In the genomic region with DNA sequence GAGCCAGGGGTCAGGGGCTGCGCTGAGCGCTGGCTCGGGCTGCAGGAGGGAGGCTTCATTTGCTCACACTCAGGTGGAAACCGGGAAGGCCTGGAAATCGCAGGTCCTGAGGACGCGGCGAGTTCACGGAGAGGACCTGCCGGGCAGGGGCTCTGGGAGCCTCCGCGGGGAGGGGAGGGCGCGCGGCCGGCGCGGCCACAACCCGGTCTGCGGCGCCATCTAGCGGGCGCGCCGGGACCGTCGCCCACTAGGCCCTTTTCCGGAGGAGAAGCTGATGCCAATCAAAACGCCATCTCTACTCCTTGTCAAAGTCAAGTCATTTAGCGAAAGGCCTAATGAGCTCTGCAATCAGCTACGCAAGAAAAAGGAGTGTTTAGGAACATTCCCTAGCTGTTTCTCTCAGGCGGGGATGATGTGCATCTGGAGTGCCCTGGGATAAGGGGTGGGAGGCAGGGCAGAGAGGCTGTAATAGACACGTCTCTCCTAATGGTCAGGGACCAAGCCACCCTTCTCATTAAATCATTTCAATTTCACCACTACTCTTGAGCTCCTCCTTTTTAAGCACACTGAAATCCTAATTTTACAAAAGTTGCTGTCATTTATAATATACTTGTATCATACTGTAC, we compare ENCODE assay signal across 7 cellular contexts.
DNase-seq lines count a peak whose midpoint lies in the region; ATAC-seq and TF ChIP-seq lines count a peak whose summit lies in the region.

No MANE protein-coding gene starts in this region.

- H3K9me3 ChIP-seq in fibroblast of lung (ENCODE audit: control insufficient read depth, insufficient read depth, low read depth, low read length) (no peaks in the 10 kb centered on the region), neural cell (ENCODE audit: low read length) (no peaks in the 10 kb centered on the region), vagina (no peaks in the 10 kb centered on the region)

- H3K79me2 ChIP-seq in fibroblast of lung (ENCODE audit: control insufficient read depth, insufficient read depth, low read length) (no peaks in the 10 kb centered on the region), neural cell (replicated peaks; ENCODE audit: insufficient read depth, low read length) (no peaks in the 10 kb centered on the region)

- no peak for TF ChIP-seq POLR2A in vagina (IDR thresholded peaks at IDR 0.05)

- no peak overlapping the region for H3K4me3 Mint-ChIP-seq in activated CD8-positive, alpha-beta T cell treated with anti-CD3 and anti-CD28 coated beads for 36 hours

- peak overlapping the region; percentile 79 for H3K4me2 ChIP-seq in fibroblast of lung (ENCODE audit: extremely low read depth, insufficient read depth, low read length)
- peak overlapping the region; percentile 18 for H3K4me2 ChIP-seq in neural cell (ENCODE audit: low read length)

- intact Hi-C loops in activated CD8-positive, alpha-beta T cell treated with anti-CD3 and anti-CD28 coated beads for 36 hours (cut with micrococcal nuclease), result loop anchor here (5.0 kb wide), 1 partner anchor 274 kb away; no protein-coding TSS in a partner anchor
- intact Hi-C loops in vagina (cut with DNase I), result no loop called here

- peak; percentile 62 for ATAC-seq in activated CD8-positive, alpha-beta T cell treated with anti-CD3 and anti-CD28 coated beads for 36 hours

- H3K9ac ChIP-seq in fibroblast of lung (ENCODE audit: insufficient read depth, low read length), result no peak overlapping the region
- H3K9ac ChIP-seq in neural cell (ENCODE audit: low read length), result peak overlapping the region; percentile 39

- H3K9me2 ChIP-seq in neural cell (ENCODE audit: insufficient read depth, low read length), result no peaks in the 10 kb centered on the region

- H2AFZ ChIP-seq in fibroblast of lung (ENCODE audit: low read length), result peak overlapping the region; percentile 60
- no peak overlapping the region for H2AFZ ChIP-seq in neural cell (ENCODE audit: low read depth, low read length)

- CTCF ChIA-PET in activated CD8-positive, alpha-beta T cell treated with anti-CD3 and anti-CD28 coated beads for 36 hours (lab: Charles Lee), result interaction anchor here (0.6 to 1.7 kb wide), 18 partner anchors 9 to 280 kb away, joined by 3 to 13 read pairs (median 3); no protein-coding TSS in a partner anchor

- peak; percentile 59 for DNase-seq in GM10266 (ENCODE audit: extremely low spot score)
- peak; percentile 33 for DNase-seq in HCEC 1CT
- DNase-seq in NCI-H2029 (lab: John Stamatoyannopoulos, UW), result peak; percentile 70
- DNase-seq in activated CD8-positive, alpha-beta T cell treated with anti-CD3 and anti-CD28 coated beads for 36 hours, result peak; percentile 38
- DNase-seq in fibroblast of lung (ENCODE audit: low read depth in 2 of 2), result peak in 1 of 2 donors; percentile 34
- DNase-seq in vagina (ENCODE audit: extremely low spot score in 2 of 2), result no peak

- no peaks in the 10 kb centered on the region for H3K9me3 Mint-ChIP-seq in activated CD8-positive, alpha-beta T cell treated with anti-CD3 and anti-CD28 coated beads for 36 hours

- H3F3A ChIP-seq in neural cell (ENCODE audit: insufficient read depth, low read length, poor library complexity, severe bottlenecking), result no peaks in the 10 kb centered on the region

- POLR2A ChIA-PET in activated CD8-positive, alpha-beta T cell treated with anti-CD3 and anti-CD28 coated beads for 36 hours (lab: Charles Lee), result no interaction called here

- TF ChIP-seq RAD21 in neural cell (conservative IDR thresholded peaks at IDR 0.05), result peak; percentile 98

- TF ChIP-seq CTCF in GM10266 (IDR thresholded peaks at IDR 0.05; ENCODE audit: control insufficient read depth, insufficient read depth, low read depth, missing control alignments) (peak; percentile 76), fibroblast of lung (conservative IDR thresholded peaks at IDR 0.05 in 1 of 2, IDR thresholded peaks at IDR 0.05 in 1 of 2; ENCODE audit: low read depth in 1 of 2, low read length in 2 of 2) (peak; percentile 53 to 94), neural cell (IDR thresholded peaks at IDR 0.05; ENCODE audit: poor library complexity, severe bottlenecking) (peak; percentile 96), vagina (IDR thresholded peaks at IDR 0.05) (peak; percentile 50 to 81 (median 54))
- peak; percentile 73 for TF ChIP-seq CTCF in activated CD8-positive, alpha-beta T cell treated with anti-CD3 and anti-CD28 coated beads for 36 hours (IDR thresholded peaks at IDR 0.05)

- H3K27ac ChIP-seq in fibroblast of lung (ENCODE audit: insufficient read depth, low read length) (no peak overlapping the region), neural cell (ENCODE audit: low read length) (peak overlapping the region; percentile 64), vagina (no peak overlapping the region)

- no peak overlapping the region for H3K27ac Mint-ChIP-seq in activated CD8-positive, alpha-beta T cell treated with anti-CD3 and anti-CD28 coated beads for 36 hours

- H3K27me3 ChIP-seq in fibroblast of lung (ENCODE audit: control insufficient read depth, insufficient read depth, low read length) (no peaks in the 10 kb centered on the region), neural cell (ENCODE audit: insufficient read depth, low read depth, low read length) (no peaks in the 10 kb centered on the region), vagina (no peaks in the 10 kb centered on the region)

- H3K4me1 ChIP-seq in fibroblast of lung (ENCODE audit: control insufficient read depth, extremely low read depth, insufficient read depth, low read length) (no peaks in the 10 kb centered on the region), vagina (no peaks in the 10 kb centered on the region)

- TF ChIP-seq EP300 in neural cell (conservative IDR thresholded peaks at IDR 0.05; ENCODE audit: poor library complexity, severe bottlenecking), result peak; percentile 73

- H3K4me3 ChIP-seq in fibroblast of lung (replicated peaks in 1 of 4; ENCODE audit: control extremely low read depth in 1 of 4, insufficient read depth in 1 of 4, low read depth in 3 of 4, low read length in 4 of 4) (peak overlapping the region; percentile 8 to 58 (median 42)), neural cell (ENCODE audit: low read length) (peak overlapping the region; percentile 51), vagina (no peak overlapping the region)

- H4K20me1 ChIP-seq in fibroblast of lung (ENCODE audit: control insufficient read depth, extremely low read depth, insufficient read depth, low read length) (no peaks in the 10 kb centered on the region), neural cell (ENCODE audit: insufficient read depth) (no peaks in the 10 kb centered on the region)

- no peaks in the 10 kb centered on the region for H3K4me1 Mint-ChIP-seq in activated CD8-positive, alpha-beta T cell treated with anti-CD3 and anti-CD28 coated beads for 36 hours (ENCODE audit: low read depth)

- H3K36me3 ChIP-seq in fibroblast of lung (ENCODE audit: control insufficient read depth, insufficient read depth, low read length), result no peaks in the 10 kb centered on the region
- no peaks in the 10 kb centered on the region for H3K36me3 ChIP-seq in neural cell (ENCODE audit: insufficient read depth, low read length)
- H3K36me3 ChIP-seq in vagina, result no peaks in the 10 kb centered on the region

- H3K36me3 Mint-ChIP-seq in activated CD8-positive, alpha-beta T cell treated with anti-CD3 and anti-CD28 coated beads for 36 hours (ENCODE audit: low read depth), result no peaks in the 10 kb centered on the region

- H3K27me3 Mint-ChIP-seq in activated CD8-positive, alpha-beta T cell treated with anti-CD3 and anti-CD28 coated beads for 36 hours, result no peaks in the 10 kb centered on the region

TF ChIP-seq in neural cell, 6 proteins besides CTCF, POLR2A, EP300 and RAD21:
- TF ChIP-seq POLR2AphosphoS5 (IDR thresholded peaks at IDR 0.05) (peak; percentile 46), MXI1 (conservative IDR thresholded peaks at IDR 0.05; ENCODE audit: poor library complexity, severe bottlenecking) (no peak), TAF1 (IDR thresholded peaks at IDR 0.05; ENCODE audit: low read depth) (no peak), EZH2 (IDR thresholded peaks at IDR 0.05; ENCODE audit: borderline replicate concordance, insufficient read depth, low read length, poor library complexity, severe bottlenecking) (no peak), SMC3 (conservative IDR thresholded peaks at IDR 0.05; ENCODE audit: poor library complexity) (peak; percentile 94), REST (IDR thresholded peaks at IDR 0.05; ENCODE audit: borderline replicate concordance) (no peak)

Comparison
In these comparisons a context has a peak if more than half of its experiments do, and no peak if none do; other contexts are left out.
1. DNase-seq: peak in GM10266 (single experiment), HCEC 1CT (single experiment), NCI-H2029 (single experiment) and activated CD8-positive, alpha-beta T cell treated with anti-CD3 and anti-CD28 coated beads for 36 hours (single experiment); none in vagina (0 of 2).
2. H3K4me3 ChIP-seq: peak in fibroblast of lung (4 of 4) and neural cell (single experiment); none in vagina (0 of 2).
3. Peak in every context shown above with its lines, with median percentiles within 50 percentile points of each other: CTCF ChIP-seq.